Comparison of ENCODE assay signal across 13 cellular contexts in the genomic region with DNA sequence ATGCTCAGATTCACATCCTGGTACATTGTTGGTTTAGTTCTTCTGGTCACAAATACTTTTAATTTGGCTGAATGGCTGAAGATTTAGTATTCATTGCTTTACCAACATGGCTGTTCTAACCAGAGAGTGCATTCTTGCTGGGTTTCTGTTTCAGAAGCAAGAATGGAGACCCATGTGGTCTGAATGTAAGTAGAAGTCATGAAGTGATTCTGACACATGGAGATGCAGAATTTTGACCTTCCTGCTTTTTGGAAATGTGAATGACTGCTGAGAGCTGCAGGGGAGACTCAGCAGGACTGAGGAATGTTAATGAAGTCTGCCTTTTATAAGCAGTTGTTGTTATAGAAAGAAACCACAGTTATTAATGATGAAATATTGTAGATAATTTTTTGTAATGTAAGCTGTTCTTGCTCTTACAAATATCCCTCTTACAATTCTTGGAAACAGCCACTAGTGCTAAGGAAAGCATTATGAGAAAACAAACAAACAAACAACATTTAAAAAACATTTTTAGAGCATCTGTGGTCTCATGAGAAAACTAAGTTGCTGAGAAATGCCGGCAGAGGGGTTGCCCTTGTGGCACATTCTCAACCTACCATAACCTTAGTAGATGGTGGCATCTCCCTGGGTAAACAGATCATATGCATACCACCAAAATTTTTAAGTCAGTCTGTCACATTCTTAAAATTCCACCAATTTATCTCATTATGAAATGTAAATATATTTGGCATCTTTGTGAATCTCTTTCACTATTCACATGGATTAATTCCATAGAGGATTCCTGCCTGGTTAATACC.
A peak's percentile ranks its signal among the peaks of the same experiment; 100 is the strongest.
DNase-seq lines count a peak whose midpoint lies in the region; ATAC-seq, FAIRE-seq and TF ChIP-seq lines count a peak whose summit lies in the region.
"Had no signal": no experiment of that assay in that cellular context is flagged by ENCODE, and none has a peak within 500 bp of the region (broad histone marks: within the 10 kb centered on the region; RNA-seq: fewer than 3 reads in every experiment).

No MANE protein-coding gene starts in this region.

- no peaks in the 10 kb centered on the region for H3K4me1 ChIP-seq in Panc1 (ENCODE audit: control insufficient read depth, insufficient read depth, low read length)
- H3K4me1 ChIP-seq in effector memory CD4-positive, alpha-beta T cell (ENCODE audit: control insufficient read depth, insufficient read depth, low read length, poor library complexity, severe bottlenecking), result no peaks in the 10 kb centered on the region

- no peaks in the 10 kb centered on the region for H3K36me3 ChIP-seq in Panc1 (ENCODE audit: control insufficient read depth, insufficient read depth, low read length)
- H3K36me3 ChIP-seq in effector memory CD4-positive, alpha-beta T cell (ENCODE audit: control insufficient read depth, insufficient read depth, low read length), result no peaks in the 10 kb centered on the region
- H3K36me3 ChIP-seq: gastroesophageal sphincter, SJSA1 had no signal

- no TSS peak for BruUV-seq in Panc1 (replicated peaks; lab: Mats Ljungman, UMichigan)

- ATAC-seq in GM19395 (IDR thresholded peaks at IDR 0.05; ENCODE audit: unreplicated experiment) (peak; percentile 61), Panc1 (peak; percentile 53; the same call in 1 of the 2 replicates)
- no peak for ATAC-seq in activated CD4-positive, CD25-positive, alpha-beta regulatory T cell treated with anti-CD3 and anti-CD28 coated beads, Interleukin-2, amount 50 U/mL, for 24 hours
- ATAC-seq: gastroesophageal sphincter had no signal

- no peak overlapping the region for H3K4me3 ChIP-seq in Panc1 (ENCODE audit: low read depth in 2 of 2, low read length in 2 of 2)
- no peak overlapping the region for H3K4me3 ChIP-seq in effector memory CD4-positive, alpha-beta T cell (ENCODE audit: insufficient read depth, low read depth, low read length, poor library complexity, severe bottlenecking)
- H3K4me3 ChIP-seq: gastroesophageal sphincter, SJSA1 had no signal

- intact Hi-C loops in Panc1 (cut with micrococcal nuclease; ENCODE audit: unreplicated experiment), result loop anchor here (10.0 kb wide), 1 partner anchor 496 kb away; no protein-coding TSS in a partner anchor

- peaks cover 18% of the 10 kb centered on the region; the same call in 1 of the 2 replicates for H3K9me3 ChIP-seq in Panc1 (ENCODE audit: control insufficient read depth, insufficient read depth, low read depth, low read length)
- H3K9me3 ChIP-seq in effector memory CD4-positive, alpha-beta T cell (ENCODE audit: control insufficient read depth, low read length), result no peaks in the 10 kb centered on the region
- H3K9me3 ChIP-seq: gastroesophageal sphincter, SJSA1 had no signal

- no peak for TF ChIP-seq CTCF in Panc1 (IDR thresholded peaks at IDR 0.05)

- POLR2A ChIA-PET in Panc1 (lab: Charles Lee), result no interaction called here

- DNase-seq in Panc1 (ENCODE audit: low read depth, low spot score) (no peak), glomerular visceral epithelial cell (ENCODE audit: extremely low spot score) (peak; percentile 4), frontal cortex (ENCODE audit: low spot score in 2 of 2) (no peak), GM19238 (ENCODE audit: insufficient read length, low spot score) (no peak)
- no peak for DNase-seq in effector memory CD4-positive, alpha-beta T cell
- DNase-seq: HCEC 1CT, NCI-H187 treated with DMSO at 0.1 percent for 48 hours, nephron progenitor cell had no signal

- no peaks in the 10 kb centered on the region for H3K27me3 ChIP-seq in Panc1 (ENCODE audit: control insufficient read depth, insufficient read depth, low read length)
- no peaks in the 10 kb centered on the region for H3K27me3 ChIP-seq in effector memory CD4-positive, alpha-beta T cell (replicated peaks; ENCODE audit: control insufficient read depth, insufficient read depth, low read length, poor library complexity, severe bottlenecking)
- H3K27me3 ChIP-seq: gastroesophageal sphincter, SJSA1 had no signal

- CTCF ChIA-PET in Panc1 (lab: Charles Lee), result no interaction called here

- no peak overlapping the region for H3K27ac ChIP-seq in Panc1 (ENCODE audit: low read length)
- no peak overlapping the region for H3K27ac ChIP-seq in effector memory CD4-positive, alpha-beta T cell (ENCODE audit: insufficient read depth, low read length, poor library complexity, severe bottlenecking)
- H3K27ac ChIP-seq: gastroesophageal sphincter, SJSA1 had no signal

- FAIRE-seq in frontal cortex (lab: Jason Lieb, UNC), result no peak
- FAIRE-seq: D721Med had no signal

- in situ Hi-C loops in Panc1 (cut with HindIII; ENCODE audit: low pct_unique_long_range_greater_than_20kb, low sequenced_read_pairs), result no loop called here

Comparison
In these comparisons a context has a peak if more than half of its experiments do, and no peak if none do; other contexts are left out.
1. ATAC-seq: peak in GM19395 (single experiment) and Panc1 (single experiment); none in activated CD4-positive, CD25-positive, alpha-beta regulatory T cell treated with anti-CD3 and anti-CD28 coated beads, Interleukin-2, amount 50 U/mL, for 24 hours (0 of 2).